ENCODE assay signal across 30 cellular contexts in the genomic region with DNA sequence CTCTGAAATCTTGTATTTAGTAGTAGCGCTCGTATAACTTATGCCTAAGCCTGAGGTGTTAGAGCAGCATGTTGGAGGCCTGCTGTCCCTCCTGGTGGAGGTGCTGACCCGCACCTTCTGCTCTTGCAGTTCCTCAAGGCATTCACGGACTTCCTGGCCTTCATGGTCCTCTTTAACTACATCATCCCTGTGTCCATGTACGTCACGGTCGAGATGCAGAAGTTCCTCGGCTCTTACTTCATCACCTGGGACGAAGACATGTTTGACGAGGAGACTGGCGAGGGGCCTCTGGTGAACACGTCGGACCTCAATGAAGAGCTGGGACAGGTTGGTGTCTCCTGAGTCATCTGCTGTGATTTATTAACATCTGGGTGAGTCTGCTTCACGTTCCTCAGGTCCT.
"Had no signal": no experiment of that assay in that cellular context is flagged by ENCODE, and none has a peak within 500 bp of the region (broad histone marks: within the 10 kb centered on the region; RNA-seq: fewer than 3 reads in every experiment).

No MANE protein-coding gene starts in this region.

- H3K27me3 Mint-ChIP-seq: activated CD4-positive, alpha-beta memory T cell treated with anti-CD3 and anti-CD28 coated beads for 36 hours; activated CD4-positive, alpha-beta T cell treated with anti-CD3 and anti-CD28 coated beads for 36 hours; activated CD4-positive, alpha-beta T cell treated with anti-CD3 and anti-CD28 coated beads, Interleukin-2, amount 10 ng/mL, durations not matched to agents 24 days and 14 days; activated CD8-positive, alpha-beta memory T cell treated with anti-CD3 and anti-CD28 coated beads, Interleukin-2, amount 10 ng/mL, durations not matched to agents 7 days and 5 days; activated naive CD4-positive, alpha-beta T cell treated with anti-CD3 and anti-CD28 coated beads, Interleukin-2, amount 50 U/mL, for 24 hours; activated naive CD8-positive, alpha-beta T cell treated with anti-CD3 and anti-CD28 coated beads, Interleukin-2, amount 10 ng/mL, durations not matched to agents 7 days and 5 days; central memory CD8-positive, alpha-beta T cell; dendritic cell treated with granulocyte-macrophage colony-stimulating factor and Interleukin-4, amounts not matched to agents 40 ng/mL and 50 ng/mL, for 4 days had no signal

- H3K4me3 Mint-ChIP-seq: activated CD4-positive, alpha-beta memory T cell treated with anti-CD3 and anti-CD28 coated beads for 36 hours; activated CD4-positive, alpha-beta T cell treated with anti-CD3 and anti-CD28 coated beads for 36 hours; activated CD4-positive, alpha-beta T cell treated with anti-CD3 and anti-CD28 coated beads, Interleukin-2, amount 10 ng/mL, durations not matched to agents 24 days and 14 days; activated CD8-positive, alpha-beta memory T cell treated with anti-CD3 and anti-CD28 coated beads, Interleukin-2, amount 10 ng/mL, durations not matched to agents 7 days and 5 days; activated CD8-positive, alpha-beta T cell treated with anti-CD3 and anti-CD28 coated beads, Interleukin-2, amount 10 ng/mL, durations not matched to agents 7 days and 5 days; activated naive CD4-positive, alpha-beta T cell treated with anti-CD3 and anti-CD28 coated beads for 36 hours; activated naive CD4-positive, alpha-beta T cell treated with anti-CD3 and anti-CD28 coated beads, Interleukin-2, amount 50 U/mL, for 24 hours; activated naive CD8-positive, alpha-beta T cell treated with anti-CD3 and anti-CD28 coated beads, Interleukin-2, amount 10 ng/mL, durations not matched to agents 7 days and 5 days; activated T-helper 1 cell treated with anti-CD3 and anti-CD28 coated beads, Interleukin-12 subunit alpha, Interleukin-12 subunit beta, Interleukin-2, Interleukin-4 antibody, amounts not matched to agents 30 ng/mL and 10 ng/mL and 1 ng/mL, durations not matched to agents 14 hours and 24 hours and 36 hours; brain; central memory CD8-positive, alpha-beta T cell; dendritic cell treated with granulocyte-macrophage colony-stimulating factor and Interleukin-4, amounts not matched to agents 40 ng/mL and 50 ng/mL, for 4 days had no signal

- H3K27ac Mint-ChIP-seq: activated CD4-positive, alpha-beta memory T cell treated with anti-CD3 and anti-CD28 coated beads for 36 hours; activated CD4-positive, alpha-beta T cell treated with anti-CD3 and anti-CD28 coated beads for 36 hours; activated CD4-positive, alpha-beta T cell treated with anti-CD3 and anti-CD28 coated beads, Interleukin-2, amount 10 ng/mL, durations not matched to agents 24 days and 14 days; activated CD8-positive, alpha-beta memory T cell treated with anti-CD3 and anti-CD28 coated beads, Interleukin-2, amount 10 ng/mL, durations not matched to agents 7 days and 5 days; activated CD8-positive, alpha-beta T cell treated with anti-CD3 and anti-CD28 coated beads, Interleukin-2, amount 10 ng/mL, durations not matched to agents 7 days and 5 days; activated naive CD4-positive, alpha-beta T cell treated with anti-CD3 and anti-CD28 coated beads, Interleukin-2, amount 50 U/mL, for 24 hours; activated naive CD8-positive, alpha-beta T cell treated with anti-CD3 and anti-CD28 coated beads, Interleukin-2, amount 10 ng/mL, durations not matched to agents 7 days and 5 days; activated T-helper 1 cell treated with anti-CD3 and anti-CD28 coated beads, Interleukin-12 subunit alpha, Interleukin-12 subunit beta, Interleukin-2, Interleukin-4 antibody, amounts not matched to agents 30 ng/mL and 10 ng/mL and 1 ng/mL, durations not matched to agents 14 hours and 24 hours and 36 hours; activated T-helper 2 cell treated with anti-CD3 and anti-CD28 coated beads, Interferon-gamma antibody, Interleukin-2, Interleukin-4, amounts not matched to agents 10 μg/mL and 5 μg/mL and 100 μg/mL, durations not matched to agents 14 hours and 24 hours and 36 hours; brain; dendritic cell treated with granulocyte-macrophage colony-stimulating factor and Interleukin-4, amounts not matched to agents 40 ng/mL and 50 ng/mL, for 4 days had no signal

- H3K4me1 ChIP-seq: ascending aorta, breast epithelium had no signal

- H3K27ac ChIP-seq: ascending aorta, breast epithelium, coronary artery, dorsolateral prefrontal cortex had no signal

- ATAC-seq: activated CD4-positive, alpha-beta T cell treated with anti-CD3 and anti-CD28 coated beads for 36 hours; activated CD8-positive, alpha-beta memory T cell treated with anti-CD3 and anti-CD28 coated beads, Interleukin-2, amount 10 ng/mL, durations not matched to agents 7 days and 5 days; activated CD8-positive, alpha-beta T cell treated with anti-CD3 and anti-CD28 coated beads, Interleukin-2, amount 10 ng/mL, durations not matched to agents 7 days and 5 days; esophagus mucosa had no signal

- H3K9me3 Mint-ChIP-seq: activated CD4-positive, alpha-beta memory T cell treated with anti-CD3 and anti-CD28 coated beads for 36 hours; activated CD4-positive, alpha-beta T cell treated with anti-CD3 and anti-CD28 coated beads, Interleukin-2, amount 10 ng/mL, durations not matched to agents 24 days and 14 days; activated naive CD4-positive, alpha-beta T cell treated with anti-CD3 and anti-CD28 coated beads for 36 hours; activated naive CD4-positive, alpha-beta T cell treated with anti-CD3 and anti-CD28 coated beads, Interleukin-2, amount 50 U/mL, for 24 hours; activated naive CD8-positive, alpha-beta T cell treated with anti-CD3 and anti-CD28 coated beads, Interleukin-2, amount 10 ng/mL, durations not matched to agents 7 days and 5 days; activated T-helper 1 cell treated with anti-CD3 and anti-CD28 coated beads, Interleukin-12 subunit alpha, Interleukin-12 subunit beta, Interleukin-2, Interleukin-4 antibody, amounts not matched to agents 30 ng/mL and 10 ng/mL and 1 ng/mL, durations not matched to agents 14 hours and 24 hours and 36 hours; activated T-helper 2 cell treated with anti-CD3 and anti-CD28 coated beads, Interferon-gamma antibody, Interleukin-2, Interleukin-4, amounts not matched to agents 10 μg/mL and 5 μg/mL and 100 μg/mL, durations not matched to agents 14 hours and 24 hours and 36 hours; brain; central memory CD8-positive, alpha-beta T cell; dendritic cell treated with granulocyte-macrophage colony-stimulating factor and Interleukin-4, amounts not matched to agents 40 ng/mL and 50 ng/mL, for 4 days had no signal

- H3K4me1 Mint-ChIP-seq: activated CD4-positive, alpha-beta T cell treated with anti-CD3 and anti-CD28 coated beads for 36 hours; activated CD4-positive, alpha-beta T cell treated with anti-CD3 and anti-CD28 coated beads, Interleukin-2, amount 10 ng/mL, durations not matched to agents 24 days and 14 days; activated CD8-positive, alpha-beta memory T cell treated with anti-CD3 and anti-CD28 coated beads, Interleukin-2, amount 10 ng/mL, durations not matched to agents 7 days and 5 days; activated naive CD4-positive, alpha-beta T cell treated with anti-CD3 and anti-CD28 coated beads, Interleukin-2, amount 50 U/mL, for 24 hours; brain; central memory CD8-positive, alpha-beta T cell had no signal

- H3K27me3 ChIP-seq: ascending aorta, breast epithelium, dorsolateral prefrontal cortex had no signal

- H3K9me3 ChIP-seq: ascending aorta, breast epithelium had no signal

- FAIRE-seq: endothelial cell of umbilical vein, frontal cortex had no signal

- DNase-seq: activated CD4-positive, alpha-beta memory T cell treated with anti-CD3 and anti-CD28 coated beads for 36 hours; activated CD4-positive, alpha-beta T cell treated with anti-CD3 and anti-CD28 coated beads for 36 hours; activated CD4-positive, alpha-beta T cell treated with anti-CD3 and anti-CD28 coated beads, Interleukin-2, amount 10 ng/mL, durations not matched to agents 24 days and 14 days; activated CD4-positive, CD25-positive, alpha-beta regulatory T cell; activated CD4-positive, CD25-positive, alpha-beta regulatory T cell treated with anti-CD3 and anti-CD28 coated beads, Interleukin-2, amount 50 U/mL, for 72 hours; activated CD8-positive, alpha-beta memory T cell treated with anti-CD3 and anti-CD28 coated beads, Interleukin-2, amount 10 ng/mL, durations not matched to agents 7 days and 5 days; activated CD8-positive, alpha-beta memory T cell treated with anti-CD3 and anti-CD28 coated beads, Interleukin-2, amount 50 U/mL, for 4 hours; activated CD8-positive, alpha-beta T cell treated with anti-CD3 and anti-CD28 coated beads, Interleukin-2, amount 10 ng/mL, durations not matched to agents 7 days and 5 days; activated effector memory CD4-positive, alpha-beta T cell treated with anti-CD3 and anti-CD28 coated beads, Interleukin-2, amount 50 U/mL, for 16 hours; activated naive CD4-positive, alpha-beta T cell treated with anti-CD3 and anti-CD28 coated beads for 36 hours; activated naive CD8-positive, alpha-beta T cell treated with anti-CD3 and anti-CD28 coated beads, Interleukin-2, amount 10 ng/mL, durations not matched to agents 7 days and 5 days; activated T-cell treated with anti-CD3 and anti-CD28 coated beads, Interleukin-2, amount 50 U/mL, for 1 hour; activated T-cell treated with anti-CD3 and anti-CD28 coated beads, Interleukin-2, amount 50 U/mL, for 48 hours; effector memory CD4-positive, alpha-beta T cell; foreskin fibroblast; glutamatergic neuron; T-helper 2 cell had no signal

- H3K4me3 ChIP-seq: ascending aorta, breast epithelium, coronary artery, dorsolateral prefrontal cortex had no signal

- H3K36me3 ChIP-seq: breast epithelium had no signal
